In genomic region chr15:50333229-50333628, GRCh38 we compare ENCODE assay signal across 7 cellular contexts.
"Had no signal": no experiment of that assay in that cellular context is flagged by ENCODE, and none has a peak within 500 bp of the region (broad histone marks: within the 10 kb centered on the region; RNA-seq: fewer than 3 reads in every experiment).

No MANE protein-coding gene starts in this region.

- ATAC-seq: HepG2, K562 had no signal

- FAIRE-seq: HepG2, HTR-8/SVneo, K562 had no signal

- DNase-seq: IMR-90, KBM-7, KG1 had no signal

- H3K4me3 ChIP-seq: K562 had no signal

- H3K27ac ChIP-seq: HL-60 had no signal
